8 cellular contexts compared by ENCODE assay signal in genomic region chr3:129936757-129937156, GRCh38. TPM values are rescaled to one million over a fixed set of nuclear protein-coding genes. Genes with fewer than 3 reads are reported as not detected.
DNase-seq lines count a peak whose midpoint lies in the region; ATAC-seq and TF ChIP-seq lines count a peak whose summit lies in the region.

No MANE protein-coding gene starts in this region.

- H3K9me2 ChIP-seq in OCI-LY1 (ENCODE audit: low read depth, low read length), result no peaks in the 10 kb centered on the region

- H3K9me3 Mint-ChIP-seq in activated T-cell treated with anti-CD3 and anti-CD28 coated beads, Interleukin-2, amount 50 U/mL, for 24 hours, result no peaks in the 10 kb centered on the region

- H3K27ac Mint-ChIP-seq in activated T-cell treated with anti-CD3 and anti-CD28 coated beads, Interleukin-2, amount 50 U/mL, for 24 hours, result no peak overlapping the region

- H2AFZ ChIP-seq in OCI-LY1 (ENCODE audit: low read length), result peak overlapping the region; percentile 25; the same call in 1 of the 2 replicates

- no peaks in the 10 kb centered on the region for H3K27me3 Mint-ChIP-seq in activated T-cell treated with anti-CD3 and anti-CD28 coated beads, Interleukin-2, amount 50 U/mL, for 24 hours

- H3K36me3 ChIP-seq in OCI-LY1 (ENCODE audit: insufficient read depth, low read length) (no peaks in the 10 kb centered on the region), brain microvascular endothelial cell (replicated peaks) (no peaks in the 10 kb centered on the region), stomach (no peaks in the 10 kb centered on the region)

- no peaks in the 10 kb centered on the region for H3K36me3 Mint-ChIP-seq in activated T-cell treated with anti-CD3 and anti-CD28 coated beads, Interleukin-2, amount 50 U/mL, for 24 hours (ENCODE audit: low read depth)

- intact Hi-C loops in left colon (cut with DNase I, micrococcal nuclease), result loop anchor here in 1 of 2 donors (10.0 kb wide), 2 partner anchors 102 to 442 kb away; no protein-coding TSS in a partner anchor
- intact Hi-C loops in stomach (cut with DNase I; ENCODE audit: low total_unique reads), result no loop called here

- no peaks in the 10 kb centered on the region for H3F3A ChIP-seq in OCI-LY1 (ENCODE audit: insufficient read depth, low read length)

- H4K20me1 ChIP-seq in OCI-LY1 (ENCODE audit: insufficient read depth, low read length), result no peaks in the 10 kb centered on the region

- 25 to 37% (median 31%) methylated on average over 6 of the region's 6 CpGs for WGBS in stomach, 5 donors

- H3K9ac ChIP-seq in OCI-LY1 (ENCODE audit: low read length), result no peak overlapping the region

- H3K9me3 ChIP-seq in OCI-LY1 (ENCODE audit: low read length), result no peaks in the 10 kb centered on the region
- no peaks in the 10 kb centered on the region for H3K9me3 ChIP-seq in stomach

- ATAC-seq in left colon, result peak; percentile 87
- ATAC-seq in GM18909 (IDR thresholded peaks at IDR 0.05; ENCODE audit: poor library complexity, unreplicated experiment), result no peak
- no peak for ATAC-seq in HG03469 (IDR thresholded peaks at IDR 0.05; ENCODE audit: unreplicated experiment)

- TF ChIP-seq CTCF in OCI-LY1 (IDR thresholded peaks at IDR 0.05; ENCODE audit: low read length) (no peak), brain microvascular endothelial cell (IDR thresholded peaks at IDR 0.05; ENCODE audit: low read depth, low read length, missing control alignments) (no peak), stomach (IDR thresholded peaks at IDR 0.05) (no peak)

- H3K27ac ChIP-seq in OCI-LY1 (ENCODE audit: low read depth, low read length, poor library complexity, severe bottlenecking) (no peak overlapping the region), brain microvascular endothelial cell (no peak overlapping the region), stomach (peak overlapping the region in 3 of 5 donors; percentile 16 to 53 (median 53))

- H3K4me1 ChIP-seq in OCI-LY1 (ENCODE audit: insufficient read depth, low read length, severe bottlenecking) (peaks cover 11% of the 10 kb centered on the region), stomach (peaks cover 0 to 19% (median 6%) of the 10 kb centered on the region in 4 donors)

- no peak for TF ChIP-seq POLR2A in stomach (IDR thresholded peaks at IDR 0.05)

- peak overlapping the region; percentile 30 for H3K4me3 Mint-ChIP-seq in activated T-cell treated with anti-CD3 and anti-CD28 coated beads, Interleukin-2, amount 50 U/mL, for 24 hours

- H3K27me3 ChIP-seq in OCI-LY1 (ENCODE audit: insufficient read depth, low read length) (no peaks in the 10 kb centered on the region), brain microvascular endothelial cell (replicated peaks) (no peaks in the 10 kb centered on the region), stomach (no peaks in the 10 kb centered on the region)

- H3K4me1 Mint-ChIP-seq in activated T-cell treated with anti-CD3 and anti-CD28 coated beads, Interleukin-2, amount 50 U/mL, for 24 hours (ENCODE audit: low read depth), result peaks cover 8% of the 10 kb centered on the region

- no peak for DNase-seq in activated T-cell treated with anti-CD3 and anti-CD28 coated beads, Interleukin-2, amount 50 U/mL, for 24 hours
- DNase-seq in activated T-cell treated with anti-CD3 and anti-CD28 coated beads for 4 hours (no peak), brain microvascular endothelial cell (peak; percentile 35), left colon (peak; percentile 41 to 58), stomach (peak; percentile 41)

- TF ChIP-seq EP300 in stomach (IDR thresholded peaks at IDR 0.05), result no peak

- no peaks in the 10 kb centered on the region for H3K79me2 ChIP-seq in OCI-LY1 (ENCODE audit: insufficient read depth, low read length)

- in situ Hi-C loops in brain microvascular endothelial cell (cut with HindIII; ENCODE audit: low pct_ligation_motif_present, low sequenced_read_pairs), result no loop called here

- H3K4me3 ChIP-seq in OCI-LY1 (ENCODE audit: low read depth, low read length, poor library complexity, severe bottlenecking), result peak overlapping the region; percentile 21
- H3K4me3 ChIP-seq in brain microvascular endothelial cell (ENCODE audit: low read depth, low read length), result peak overlapping the region; percentile 35
- H3K4me3 ChIP-seq in stomach, result peak overlapping the region; percentile 26 to 42 (median 31)

- peak overlapping the region; percentile 16; the same call in 1 of the 2 replicates for H3K4me2 ChIP-seq in OCI-LY1 (ENCODE audit: low read length)

RNA-seq across cellular contexts. Expression of gene TRH, which starts 37.8 kb away (rescaled TPM):
- total RNA-seq in left colon (not detected), stomach (under 1 TPM in 1 of 5 donors, not detected in 4; 0.37 TPM)
- polyA plus RNA-seq in stomach, result not detected

RNA-seq across cellular contexts. Expression of gene TMCC1, which starts 43.2 kb away (rescaled TPM):
- total RNA-seq in left colon (10 to 100 TPM; 34.4 to 35.7 TPM), stomach (10 to 100 TPM in 2 of 5 donors, 1 to 10 TPM in 3; 7.8 to 26.6 (median 8.9) TPM)
- polyA plus RNA-seq in stomach, result 10 to 100 TPM in 1 of 3 donors, 1 to 10 TPM in 2; 5.0 to 11.6 (median 9.6) TPM

Comparison
In these comparisons a context has a peak if more than half of its experiments do, and no peak if none do; other contexts are left out.
1. DNase-seq: peak in brain microvascular endothelial cell (single experiment), left colon (2 of 2) and stomach (single experiment); none in activated T-cell treated with anti-CD3 and anti-CD28 coated beads, Interleukin-2, amount 50 U/mL, for 24 hours (single experiment) and activated T-cell treated with anti-CD3 and anti-CD28 coated beads for 4 hours (single experiment).
2. H3K27ac ChIP-seq: peak in stomach (3 of 5); none in OCI-LY1 (single experiment) and brain microvascular endothelial cell (single experiment).
3. Peak in every context shown above with its lines, with median percentiles within 50 percentile points of each other: H3K4me3 ChIP-seq.